ENCODE assay signal across 24 cellular contexts in genomic region chr4:184235526-184235925, GRCh38. TPM values are rescaled to one million over a fixed set of nuclear protein-coding genes. Genes with fewer than 3 reads are reported as not detected.
"Had no signal": no experiment of that assay in that cellular context is flagged by ENCODE, and none has a peak within 500 bp of the region (broad histone marks: within the 10 kb centered on the region; RNA-seq: fewer than 3 reads in every experiment).

No MANE protein-coding gene starts in this region.

- H3K4me3 Mint-ChIP-seq: effector memory CD8-positive, alpha-beta T cell; memory B cell; nephron; neural progenitor cell had no signal

- DNase-seq: cortex of kidney; effector memory CD8-positive, alpha-beta T cell; erythroblast; gastrocnemius medialis; heart left ventricle; kidney; right lobe of liver; small intestine; stimulated activated CD4-positive, alpha-beta T cell treated with anti-CD3 and anti-CD28 coated beads, Interleukin-15, amount 100 ng/mL, for 24 hours; stimulated activated CD4-positive, alpha-beta T cell treated with anti-CD3 and anti-CD28 coated beads, Interleukin-2, amount 100 ng/mL, for 48 hours; stimulated activated naive CD4-positive, alpha-beta T cell; stimulated activated naive CD8-positive, alpha-beta T cell treated with anti-CD3 and anti-CD28 coated beads, Interleukin-15, amount 100 ng/mL, for 72 hours; transverse colon; upper lobe of right lung; uterus had no signal

- H3K27me3 Mint-ChIP-seq: effector memory CD8-positive, alpha-beta T cell; progenitor cell of endocrine pancreas; stimulated activated naive CD8-positive, alpha-beta T cell treated with anti-CD3 and anti-CD28 coated beads, Interleukin-15, amount 100 ng/mL, for 72 hours had no signal

- ATAC-seq: effector memory CD8-positive, alpha-beta T cell; gastrocnemius medialis; heart left ventricle; left lobe of liver; right lobe of liver; stimulated activated naive CD8-positive, alpha-beta T cell treated with anti-CD3 and anti-CD28 coated beads, Interleukin-15, amount 100 ng/mL, for 72 hours; upper lobe of right lung had no signal

- H3K9me3 Mint-ChIP-seq: effector memory CD8-positive, alpha-beta T cell; memory B cell; nephron; neural progenitor cell had no signal

- H3K27ac Mint-ChIP-seq: effector memory CD8-positive, alpha-beta T cell; memory B cell; nephron; neural progenitor cell; progenitor cell of endocrine pancreas had no signal

- H3K36me3 Mint-ChIP-seq: memory B cell, neural progenitor cell had no signal

- H3K4me1 Mint-ChIP-seq: memory B cell, nephron, neural progenitor cell had no signal

RNA-seq across cellular contexts. Expression of gene ENPP6, which starts 17.9 kb away (rescaled TPM):
- total RNA-seq: fibroblast of villous mesenchyme, mononuclear cell, osteoblast, progenitor cell of endocrine pancreas, suprapubic skin had no signal
